Comparison of ENCODE assay signal across 8 cellular contexts in genomic region chr6:151379933-151380847, GRCh38. TPM values are rescaled to one million over a fixed set of nuclear protein-coding genes. Genes with fewer than 3 reads are reported as not detected.
DNase-seq lines count a peak whose midpoint lies in the region; ATAC-seq and TF ChIP-seq lines count a peak whose summit lies in the region.

No MANE protein-coding gene starts in this region.

- H3K4me1 ChIP-seq in Karpas-422 (ENCODE audit: low read length) (peaks cover 63% of the 10 kb centered on the region), trophoblast cell (ENCODE audit: control insufficient read depth in 1 of 2, insufficient read depth in 2 of 2, low read length in 2 of 2) (peaks cover 0 to 3% of the 10 kb centered on the region in 2 experiments)

- H3K9ac ChIP-seq in Karpas-422 (ENCODE audit: low read length) (peak overlapping the region; percentile 31; the same call in 1 of the 2 replicates), trophoblast cell (ENCODE audit: low read length) (no peak overlapping the region)

- no peaks in the 10 kb centered on the region for H3K79me1 ChIP-seq in trophoblast cell (ENCODE audit: low read length)

- peak overlapping the region; percentile 12 for H3K4ac ChIP-seq in trophoblast cell (ENCODE audit: low read depth, low read length)

- peak overlapping the region; percentile 35 for H4K12ac ChIP-seq in trophoblast cell (ENCODE audit: low read depth, low read length)

- H2BK120ac ChIP-seq in trophoblast cell (ENCODE audit: insufficient read depth, low read length, poor library complexity): no peak overlapping the region

- ATAC-seq in GM21526 (IDR thresholded peaks at IDR 0.05; ENCODE audit: low FRiP score, unreplicated experiment): peak; percentile 52
- ATAC-seq in HG03097 (IDR thresholded peaks at IDR 0.05; ENCODE audit: low FRiP score, unreplicated experiment): no peak

- H2BK5ac ChIP-seq in trophoblast cell (ENCODE audit: low read depth, low read length, poor library complexity): no peak overlapping the region

- no peak overlapping the region for H3K23ac ChIP-seq in trophoblast cell (ENCODE audit: low read length)

- H3K4me3 ChIP-seq in Karpas-422 (ENCODE audit: low read length) (no peak overlapping the region), trophoblast cell (ENCODE audit: low read depth, low read length) (no peak overlapping the region)

- DNase-seq in GM10248 (ENCODE audit: extremely low spot score) (peak; percentile 46), Karpas-422 (no peak), cerebellum (ENCODE audit: low spot score) (peak; percentile 28), trophoblast cell (no peak), DMS 273 (lab: John Stamatoyannopoulos, UW; ENCODE audit: unreplicated experiment) (no peak), OCI-M2 (lab: John Stamatoyannopoulos, UW; ENCODE audit: unreplicated experiment) (no peak)

- H3K9me2 ChIP-seq in Karpas-422 (replicated peaks; ENCODE audit: insufficient read depth, low read length): no peaks in the 10 kb centered on the region

- H4K91ac ChIP-seq in trophoblast cell (ENCODE audit: low read depth, low read length): no peak overlapping the region

- peak overlapping the region; percentile 28 for H3K4me2 ChIP-seq in Karpas-422 (ENCODE audit: low read depth, low read length, poor library complexity, severe bottlenecking)
- no peak overlapping the region for H3K4me2 ChIP-seq in trophoblast cell (ENCODE audit: low read length)

- TF ChIP-seq CTCF in GM10248 (IDR thresholded peaks at IDR 0.05; ENCODE audit: control extremely low read depth, extremely low read depth, low read depth, missing control alignments): no peak

- H3K9me3 ChIP-seq in Karpas-422 (ENCODE audit: low read length) (no peaks in the 10 kb centered on the region), trophoblast cell (ENCODE audit: insufficient read depth, low read depth, low read length) (no peaks in the 10 kb centered on the region)

- H2AFZ ChIP-seq in Karpas-422 (ENCODE audit: low read length) (no peak overlapping the region), trophoblast cell (ENCODE audit: insufficient read depth, low read length, poor library complexity) (no peak overlapping the region)

- POLR2A ChIA-PET in GM10248 (lab: Yijun Ruan, JAX): interaction anchor here (0.9 kb wide), 1 partner anchor 10 kb away, joined by 3 read pairs; no protein-coding TSS in a partner anchor

- H3K18ac ChIP-seq in trophoblast cell (ENCODE audit: low read length): peak overlapping the region; percentile 25

- H3K27ac ChIP-seq in Karpas-422 (ENCODE audit: low read length): peak overlapping the region; percentile 15; the same call in 1 of the 2 replicates
- H3K27ac ChIP-seq in trophoblast cell (ENCODE audit: low read depth, low read length): no peak overlapping the region

- no peak overlapping the region for H2AK5ac ChIP-seq in trophoblast cell (ENCODE audit: low read length)

- H3K36me3 ChIP-seq in Karpas-422 (ENCODE audit: insufficient read depth, low read length) (peaks cover 7% of the 10 kb centered on the region; the same call in 1 of the 2 replicates), trophoblast cell (ENCODE audit: control insufficient read depth in 1 of 2, insufficient read depth in 2 of 2, low read length in 2 of 2) (peaks cover 2 to 3% of the 10 kb centered on the region in 2 experiments)

- H4K8ac ChIP-seq in trophoblast cell (ENCODE audit: low read depth, low read length): no peak overlapping the region

- no peak overlapping the region for H3K14ac ChIP-seq in trophoblast cell (ENCODE audit: low read length)

- peaks cover 49% of the 10 kb centered on the region for H4K20me1 ChIP-seq in Karpas-422 (ENCODE audit: insufficient read depth, low read depth, low read length)

- CTCF ChIA-PET in GM10248 (lab: Yijun Ruan, JAX): interaction anchor here (0.8 kb wide), 1 partner anchor 10 kb away, joined by 3 read pairs; no protein-coding TSS in a partner anchor

- H3K27me3 ChIP-seq in Karpas-422 (ENCODE audit: low read length) (no peaks in the 10 kb centered on the region), trophoblast cell (ENCODE audit: insufficient read depth, low read length) (no peaks in the 10 kb centered on the region)

- peaks cover 79% of the 10 kb centered on the region for H3K79me2 ChIP-seq in Karpas-422 (ENCODE audit: low read length)
- H3K79me2 ChIP-seq in trophoblast cell (ENCODE audit: control insufficient read depth, insufficient read depth, low read length, poor library complexity): no peaks in the 10 kb centered on the region

- no CpG with 5 or more reads among the region's 14 CpGs for WGBS in trophoblast cell (ENCODE audit: extremely low coverage, insufficient coverage, insufficient read length)

- H2BK12ac ChIP-seq in trophoblast cell (ENCODE audit: low read length): no peak overlapping the region

RNA-seq across cellular contexts. Expression of gene ZBTB2, which starts 11.2 kb away (rescaled TPM):
- 22.1 and 27.4 TPM in 2 replicates for total RNA-seq in Karpas-422 (2014; rRNA removed; shearing (Covaris generic); ENCODE audit: low replicate concordance)
- 6.9 TPM for total RNA-seq in cerebellum
- polyA plus RNA-seq in trophoblast cell (2013): 26.4 and 27.4 TPM in 2 replicates

Comparison
In these comparisons a context has a peak if more than half of its experiments do, and no peak if none do; other contexts are left out.
1. DNase-seq: peak in GM10248 (single experiment) and cerebellum (single experiment); none in Karpas-422 (single experiment), trophoblast cell (0 of 2), DMS 273 (single experiment) and OCI-M2 (single experiment).